8 cellular contexts compared by ENCODE assay signal in the genomic region with DNA sequence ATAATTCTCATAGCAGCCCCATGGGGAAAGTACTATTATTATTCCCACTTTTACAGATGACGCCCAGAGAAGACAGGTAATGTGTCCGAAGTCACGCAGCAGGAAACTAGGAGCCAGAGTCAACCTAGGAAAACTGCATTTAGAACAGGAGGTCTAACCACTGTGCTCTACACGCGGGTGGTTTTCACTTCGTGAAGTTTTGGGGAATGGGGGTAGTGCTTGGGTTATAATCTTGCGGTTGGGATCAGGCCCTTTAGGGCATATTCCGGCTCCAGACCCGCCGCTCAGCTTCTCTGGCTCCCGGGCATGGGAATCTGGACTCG. TPM values are rescaled to one million over a fixed set of nuclear protein-coding genes. Genes with fewer than 3 reads are reported as not detected.
DNase-seq lines count a peak whose midpoint lies in the region; ATAC-seq and TF ChIP-seq lines count a peak whose summit lies in the region.

No MANE protein-coding gene starts in this region.

- TF ChIP-seq CTCF in foreskin keratinocyte (conservative IDR thresholded peaks at IDR 0.05): no peak

- ATAC-seq in GM19351 (IDR thresholded peaks at IDR 0.05; ENCODE audit: unreplicated experiment) (peak; percentile 4), T-helper 17 cell (no peak), foreskin keratinocyte (no peak), GM18511 (IDR thresholded peaks at IDR 0.05; ENCODE audit: unreplicated experiment) (no peak), HG03175 (IDR thresholded peaks at IDR 0.05; ENCODE audit: unreplicated experiment) (no peak), HG03280 (IDR thresholded peaks at IDR 0.05; ENCODE audit: unreplicated experiment) (no peak)

- peaks cover 27% of the 10 kb centered on the region for H3K4me1 Mint-ChIP-seq in T-helper 17 cell

- H3K9me3 ChIP-seq in T-helper 17 cell (ENCODE audit: control insufficient read depth, low read length, poor library complexity, severe bottlenecking) (no peaks in the 10 kb centered on the region), skeletal muscle tissue (ENCODE audit: control insufficient read depth in 3 of 3, low read length in 3 of 3) (no peaks in the 10 kb centered on the region)

- H3K27ac Mint-ChIP-seq in T-helper 17 cell: no peak overlapping the region

- H3K9ac ChIP-seq in skeletal muscle tissue (ENCODE audit: low read depth in 1 of 3, low read length in 3 of 3): peak overlapping the region; percentile 65 to 80 (median 79)

- no peak for DNase-seq in T-helper 17 cell
- DNase-seq in foreskin keratinocyte: no peak
- DNase-seq in NCI-H1417 treated with DMSO at 0.1 percent for 48 hours (lab: John Stamatoyannopoulos, UW): no peak

- peaks cover 4 to 35% (median 15%) of the 10 kb centered on the region in 3 donors for H3K36me3 ChIP-seq in skeletal muscle tissue (ENCODE audit: control insufficient read depth in 3 of 3, insufficient read depth in 3 of 3, low read length in 3 of 3)

- H3K4me3 Mint-ChIP-seq in T-helper 17 cell: peak overlapping the region; percentile 93

- peak overlapping the region; percentile 64 to 75 (median 69) for H3K4me3 ChIP-seq in skeletal muscle tissue (ENCODE audit: low read length in 3 of 3)

- H3K27me3 ChIP-seq in foreskin keratinocyte (no peaks in the 10 kb centered on the region), skeletal muscle tissue (ENCODE audit: control insufficient read depth in 3 of 3, insufficient read depth in 3 of 3, low read length in 3 of 3) (peaks cover 0 to 14% (median 6%) of the 10 kb centered on the region in 3 donors)

- H3K4me1 ChIP-seq in foreskin keratinocyte (peaks cover 37% of the 10 kb centered on the region), skeletal muscle tissue (ENCODE audit: control insufficient read depth in 3 of 3, insufficient read depth in 3 of 3, low read length in 3 of 3) (peaks cover 49 to 71% (median 66%) of the 10 kb centered on the region in 3 donors)

- H3K27me3 Mint-ChIP-seq in T-helper 17 cell: peaks cover 46% of the 10 kb centered on the region

- peaks cover 2% of the 10 kb centered on the region for H3K36me3 Mint-ChIP-seq in T-helper 17 cell (ENCODE audit: low read depth)

- H3K27ac ChIP-seq in foreskin keratinocyte: peak overlapping the region; percentile 33
- H3K27ac ChIP-seq in skeletal muscle tissue (ENCODE audit: low read depth, low read length): peak overlapping the region; percentile 94

RNA-seq across cellular contexts. Expression of a gene that starts 5.2 kb away (rescaled TPM):
- total RNA-seq in T-helper 17 cell (10 to 100 TPM; 10.4 to 32.4 TPM), foreskin keratinocyte (152 and 167 TPM in 2 replicates), skeletal muscle tissue (4,149 TPM)
- 116 and 124 TPM in 2 replicates for polyA plus RNA-seq in foreskin keratinocyte

Comparison
In these comparisons a context has a peak if more than half of its experiments do, and no peak if none do; other contexts are left out.
1. RNA of a gene that starts 5.2 kb away (total RNA-seq): 4,149 TPM in skeletal muscle tissue (single experiment); 152 to 167 TPM in foreskin keratinocyte and 10.4 to 32.4 TPM in T-helper 17 cell; every median in the first group is over 10 times any median in the second.